In the genomic region with DNA sequence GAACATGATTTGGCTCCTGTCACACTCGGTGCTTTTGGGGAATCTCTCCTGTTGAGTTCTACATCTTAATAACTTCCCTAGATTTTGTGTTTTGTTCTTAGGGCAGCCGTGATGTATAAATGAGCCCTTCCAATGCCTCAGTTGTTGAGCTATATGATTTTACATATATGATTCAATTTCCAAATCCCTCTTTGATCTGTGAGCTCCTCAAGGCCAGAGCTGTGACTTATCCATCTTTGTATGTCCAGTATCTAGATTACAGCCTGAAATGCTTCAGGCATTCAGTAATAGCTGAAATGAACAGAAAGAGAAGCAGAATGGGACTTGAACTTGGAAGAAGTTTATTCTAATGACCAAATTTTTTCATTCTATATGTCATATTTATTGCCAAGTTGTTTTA, we compare ENCODE assay signal across 8 cellular contexts. TPM values are rescaled to one million over a fixed set of nuclear protein-coding genes. Genes with fewer than 3 reads are reported as not detected.
A peak's percentile ranks its signal among the peaks of the same experiment; 100 is the strongest.
DNase-seq lines count a peak whose midpoint lies in the region; ATAC-seq and TF ChIP-seq lines count a peak whose summit lies in the region.

No MANE protein-coding gene starts in this region.

- peak; percentile 11 for ATAC-seq in GM21576 (IDR thresholded peaks at IDR 0.05; ENCODE audit: unreplicated experiment)
- ATAC-seq in left lobe of liver: peak; percentile 11
- ATAC-seq in GM18520 (IDR thresholded peaks at IDR 0.05; ENCODE audit: unreplicated experiment): no peak
- ATAC-seq in GM21529 (IDR thresholded peaks at IDR 0.05; ENCODE audit: unreplicated experiment): no peak

- no peak overlapping the region for H3K27ac ChIP-seq in AG04450 (ENCODE audit: low read depth, low read length)

- H3K27ac Mint-ChIP-seq in activated CD4-positive, alpha-beta memory T cell treated with anti-CD3 and anti-CD28 coated beads, Interleukin-2, amount 10 ng/mL, durations not matched to agents 7 days and 5 days: peak overlapping the region; percentile 87

- POLR2A ChIA-PET in AG04450 (lab: Yijun Ruan, JAX): no interaction called here
- POLR2A ChIA-PET in activated CD4-positive, alpha-beta memory T cell treated with anti-CD3 and anti-CD28 coated beads, Interleukin-2, amount 10 ng/mL, durations not matched to agents 7 days and 5 days (lab: Charles Lee): interaction anchor here (1.0 to 2.8 kb wide), 6 partner anchors 11 to 118 kb away, joined by 4 to 55 read pairs (median 12); a partner anchor contains a TSS

- H3K4me3 Mint-ChIP-seq in activated CD4-positive, alpha-beta memory T cell treated with anti-CD3 and anti-CD28 coated beads, Interleukin-2, amount 10 ng/mL, durations not matched to agents 7 days and 5 days: peak overlapping the region; percentile 89

- H3K27me3 Mint-ChIP-seq in activated CD4-positive, alpha-beta memory T cell treated with anti-CD3 and anti-CD28 coated beads, Interleukin-2, amount 10 ng/mL, durations not matched to agents 7 days and 5 days: no peaks in the 10 kb centered on the region

- TF ChIP-seq CTCF in AG04450 (IDR thresholded peaks at IDR 0.05; ENCODE audit: low read depth, low read length): no peak

- H3K9me3 Mint-ChIP-seq in activated CD4-positive, alpha-beta memory T cell treated with anti-CD3 and anti-CD28 coated beads, Interleukin-2, amount 10 ng/mL, durations not matched to agents 7 days and 5 days: no peaks in the 10 kb centered on the region

- DNase-seq in AG04450 (ENCODE audit: low read depth, low spot score) (no peak), left lobe of liver (ENCODE audit: low spot score) (no peak), NCI-H128 (lab: John Stamatoyannopoulos, UW; ENCODE audit: unreplicated experiment) (no peak)
- DNase-seq in activated CD4-positive, alpha-beta memory T cell treated with anti-CD3 and anti-CD28 coated beads, Interleukin-2, amount 10 ng/mL, durations not matched to agents 7 days and 5 days: no peak
- no peak for DNase-seq in effector CD4-positive, alpha-beta T cell

- H3K36me3 Mint-ChIP-seq in activated CD4-positive, alpha-beta memory T cell treated with anti-CD3 and anti-CD28 coated beads, Interleukin-2, amount 10 ng/mL, durations not matched to agents 7 days and 5 days (ENCODE audit: low read depth): no peaks in the 10 kb centered on the region

- peak overlapping the region; percentile 47; the same call in 1 of the 2 replicates for H3K4me3 ChIP-seq in AG04450 (ENCODE audit: low read depth, low read length)

- CTCF ChIA-PET in AG04450 (lab: Charles Lee): interaction anchor here (0.9 to 2.5 kb wide), 5 partner anchors 28 to 734 kb away, joined by 3 to 12 read pairs (median 4); no protein-coding TSS in a partner anchor
- CTCF ChIA-PET in activated CD4-positive, alpha-beta memory T cell treated with anti-CD3 and anti-CD28 coated beads, Interleukin-2, amount 10 ng/mL, durations not matched to agents 7 days and 5 days (lab: Charles Lee): interaction anchor here (1.0 to 2.2 kb wide), 5 partner anchors 12 to 118 kb away, joined by 3 to 8 read pairs (median 3); a partner anchor contains a TSS

- no peaks in the 10 kb centered on the region for H3K9me3 ChIP-seq in AG04450 (ENCODE audit: control insufficient read depth, insufficient read depth, low read length)

- no peaks in the 10 kb centered on the region for H3K27me3 ChIP-seq in AG04450 (ENCODE audit: control insufficient read depth, insufficient read depth, low read length)

- H3K4me1 Mint-ChIP-seq in activated CD4-positive, alpha-beta memory T cell treated with anti-CD3 and anti-CD28 coated beads, Interleukin-2, amount 10 ng/mL, durations not matched to agents 7 days and 5 days: peaks cover 32% of the 10 kb centered on the region

RNA-seq across cellular contexts. Expression of a gene that starts 26.6 kb away (rescaled TPM):
- polyA plus RNA-seq in AG04450 (2011; rRNA removed): 88.1 and 109 TPM in 2 replicates
- polyA minus RNA-seq in AG04450 (2011; rRNA and poly(A)+ RNA removed): 73.6 and 74.8 TPM in 2 replicates
- total RNA-seq in activated CD4-positive, alpha-beta memory T cell treated with anti-CD3 and anti-CD28 coated beads, Interleukin-2, amount 10 ng/mL, durations not matched to agents 7 days and 5 days: 100 to 1,000 TPM; 105 to 118 TPM
- total RNA-seq in left lobe of liver: 22.6 TPM

RNA-seq across cellular contexts. Expression of a gene that starts 26.8 kb away (rescaled TPM):
- 5.2 and 6.7 TPM in 2 replicates for polyA plus RNA-seq in AG04450 (2011; rRNA removed)
- polyA minus RNA-seq in AG04450 (2011; rRNA and poly(A)+ RNA removed): 6.5 and 8.8 TPM in 2 replicates
- total RNA-seq in activated CD4-positive, alpha-beta memory T cell treated with anti-CD3 and anti-CD28 coated beads, Interleukin-2, amount 10 ng/mL, durations not matched to agents 7 days and 5 days: 10 to 100 TPM; 26.5 to 27.4 TPM
- 7.2 TPM for total RNA-seq in left lobe of liver

Comparison
In these comparisons a context has a peak if more than half of its experiments do, and no peak if none do; other contexts are left out.
1. ATAC-seq: peak in GM21576 (single experiment) and left lobe of liver (single experiment); none in GM18520 (single experiment) and GM21529 (single experiment).